ENCODE assay signal across 37 cellular contexts in genomic region chr22:39671936-39672335, GRCh38.
"Had no signal": no experiment of that assay in that cellular context is flagged by ENCODE, and none has a peak within 500 bp of the region (broad histone marks: within the 10 kb centered on the region; RNA-seq: fewer than 3 reads in every experiment).

No MANE protein-coding gene starts in this region.

- FAIRE-seq: astrocyte, TTC549 had no signal

- DNase-seq: activated B cell treated with CpG ODN at 0.5 μM for 24 hours; activated CD4-positive, alpha-beta memory T cell treated with anti-CD3 and anti-CD28 coated beads for 36 hours; activated CD4-positive, alpha-beta T cell treated with anti-CD3 and anti-CD28 coated beads for 4 hours; activated CD4-positive, alpha-beta T cell treated with anti-CD3 and anti-CD28 coated beads, Interleukin-2, amount 10 ng/mL, durations not matched to agents 24 days and 14 days; activated CD4-positive, alpha-beta T cell treated with anti-CD3 and anti-CD28 coated beads, Interleukin-2, amount 50 U/mL, for 1 hour; activated CD4-positive, alpha-beta T cell treated with anti-CD3 and anti-CD28 coated beads, Interleukin-2, amount 50 U/mL, for 4 hours; activated CD4-positive, CD25-positive, alpha-beta regulatory T cell treated with anti-CD3 and anti-CD28 coated beads, Interleukin-2, amount 50 U/mL, for 72 hours; activated CD8-positive, alpha-beta memory T cell treated with anti-CD3 and anti-CD28 coated beads, Interleukin-2, amount 50 U/mL, for 4 hours; activated CD8-positive, alpha-beta T cell treated with anti-CD3 and anti-CD28 coated beads for 36 hours; activated effector memory CD4-positive, alpha-beta T cell treated with anti-CD3 and anti-CD28 coated beads, Interleukin-2, amount 50 U/mL, for 16 hours; activated gamma-delta T cell treated with Interleukin-2 at 50 U/mL for 16 hours; activated naive CD4-positive, alpha-beta T cell; activated naive CD4-positive, alpha-beta T cell treated with anti-CD3 and anti-CD28 coated beads for 36 hours; activated naive CD4-positive, alpha-beta T cell treated with anti-CD3 and anti-CD28 coated beads, Interleukin-2, amount 50 U/mL, for 16 hours; activated naive CD8-positive, alpha-beta T cell treated with anti-CD3 and anti-CD28 coated beads for 36 hours; activated T-cell treated with anti-CD3 and anti-CD28 coated beads for 4 hours; activated T-cell treated with anti-CD3 and anti-CD28 coated beads, Interleukin-2, amount 50 U/mL, for 1 hour; activated T-cell treated with anti-CD3 and anti-CD28 coated beads, Interleukin-2, amount 50 U/mL, for 4 hours; activated T-cell treated with anti-CD3 and anti-CD28 coated beads, Interleukin-2, amount 50 U/mL, for 72 hours; adrenal gland; amniotic stem cell; aorta; body of pancreas; brain microvascular endothelial cell; central memory CD4-positive, alpha-beta T cell; T-helper 1 cell; T-helper 2 cell; T-helper 9 cell had no signal

- H3K4me1 Mint-ChIP-seq: activated B cell treated with CpG ODN at 0.5 μM for 24 hours; activated CD4-positive, alpha-beta T cell treated with anti-CD3 and anti-CD28 coated beads, Interleukin-2, amount 10 ng/mL, durations not matched to agents 24 days and 14 days; activated naive CD8-positive, alpha-beta T cell treated with anti-CD3 and anti-CD28 coated beads for 36 hours had no signal

- H3K4me3 ChIP-seq: adrenal gland, body of pancreas, breast epithelium had no signal

- ATAC-seq: activated CD8-positive, alpha-beta T cell treated with anti-CD3 and anti-CD28 coated beads for 36 hours; activated naive CD4-positive, alpha-beta T cell treated with anti-CD3 and anti-CD28 coated beads, Interleukin-2, amount 50 U/mL, for 72 hours; activated T-cell treated with anti-CD3 and anti-CD28 coated beads, Interleukin-2, amount 50 U/mL, for 4 hours; activated T-cell treated with anti-CD3 and anti-CD28 coated beads, Interleukin-2, amount 50 U/mL, for 72 hours; activated T-helper 17 cell treated with anti-CD3 and anti-CD28 coated beads, Interleukin-2, amount 50 U/mL, for 72 hours; body of pancreas had no signal

- H3K27ac Mint-ChIP-seq: activated B cell treated with CpG ODN at 0.5 μM for 24 hours; activated CD4-positive, alpha-beta memory T cell treated with anti-CD3 and anti-CD28 coated beads for 36 hours; activated CD4-positive, alpha-beta T cell treated with anti-CD3 and anti-CD28 coated beads, Interleukin-2, amount 10 ng/mL, durations not matched to agents 24 days and 14 days; activated CD8-positive, alpha-beta T cell treated with anti-CD3 and anti-CD28 coated beads for 36 hours; activated naive CD4-positive, alpha-beta T cell treated with anti-CD3 and anti-CD28 coated beads for 36 hours; activated naive CD4-positive, alpha-beta T cell treated with anti-CD3 and anti-CD28 coated beads, Interleukin-2, amount 50 U/mL, for 72 hours; activated naive CD8-positive, alpha-beta T cell treated with anti-CD3 and anti-CD28 coated beads for 36 hours; activated T-cell treated with anti-CD3 and anti-CD28 coated beads, Interleukin-2, amount 50 U/mL, for 72 hours; activated T-helper 1 cell treated with anti-CD3 and anti-CD28 coated beads, Interleukin-12 subunit alpha, Interleukin-12 subunit beta, Interleukin-2, Interleukin-4 antibody, amounts not matched to agents 30 ng/mL and 10 ng/mL and 1 ng/mL, durations not matched to agents 14 hours and 24 hours and 36 hours; activated T-helper 17 cell treated with anti-CD3 and anti-CD28 coated beads, Interleukin-2, amount 50 U/mL, for 72 hours; T-helper 1 cell treated with Interleukin-12 subunit alpha and Interleukin-12 subunit beta and Interleukin-4 antibody, amounts not matched to agents 30 μg/mL and 1 μg/mL, for 36 hours; T-helper 2 cell treated with Interferon-gamma antibody and Interleukin-4, amounts not matched to agents 5 μg/mL and 100 μg/mL, for 36 hours had no signal

- H3K36me3 ChIP-seq: adrenal gland, brain microvascular endothelial cell, breast epithelium had no signal

- H3K27me3 ChIP-seq: adrenal gland, body of pancreas, brain microvascular endothelial cell, breast epithelium had no signal

- H3K27ac ChIP-seq: adrenal gland, body of pancreas, brain microvascular endothelial cell, breast epithelium, VCaP had no signal

- H3K4me1 ChIP-seq: adrenal gland, body of pancreas, breast epithelium had no signal

- H3K4me3 Mint-ChIP-seq: activated B cell treated with CpG ODN at 0.5 μM for 24 hours; activated CD4-positive, alpha-beta memory T cell treated with anti-CD3 and anti-CD28 coated beads for 36 hours; activated CD4-positive, alpha-beta T cell treated with anti-CD3 and anti-CD28 coated beads, Interleukin-2, amount 10 ng/mL, durations not matched to agents 24 days and 14 days; activated CD8-positive, alpha-beta T cell treated with anti-CD3 and anti-CD28 coated beads for 36 hours; activated naive CD4-positive, alpha-beta T cell treated with anti-CD3 and anti-CD28 coated beads for 36 hours; activated naive CD8-positive, alpha-beta T cell treated with anti-CD3 and anti-CD28 coated beads for 36 hours; activated T-cell treated with anti-CD3 and anti-CD28 coated beads, Interleukin-2, amount 50 U/mL, for 4 hours; activated T-cell treated with anti-CD3 and anti-CD28 coated beads, Interleukin-2, amount 50 U/mL, for 72 hours; activated T-helper 1 cell treated with anti-CD3 and anti-CD28 coated beads, Interleukin-12 subunit alpha, Interleukin-12 subunit beta, Interleukin-2, Interleukin-4 antibody, amounts not matched to agents 30 ng/mL and 10 ng/mL and 1 ng/mL, durations not matched to agents 14 hours and 24 hours and 36 hours; activated T-helper 17 cell treated with anti-CD3 and anti-CD28 coated beads, Interleukin-2, amount 50 U/mL, for 72 hours; T-helper 1 cell treated with Interleukin-12 subunit alpha and Interleukin-12 subunit beta and Interleukin-4 antibody, amounts not matched to agents 30 μg/mL and 1 μg/mL, for 36 hours; T-helper 2 cell treated with Interferon-gamma antibody and Interleukin-4, amounts not matched to agents 5 μg/mL and 100 μg/mL, for 36 hours had no signal

- H3K27me3 Mint-ChIP-seq: activated CD4-positive, alpha-beta memory T cell treated with anti-CD3 and anti-CD28 coated beads for 36 hours; activated CD4-positive, alpha-beta T cell treated with anti-CD3 and anti-CD28 coated beads, Interleukin-2, amount 10 ng/mL, durations not matched to agents 24 days and 14 days; activated CD8-positive, alpha-beta T cell treated with anti-CD3 and anti-CD28 coated beads for 36 hours; activated naive CD8-positive, alpha-beta T cell treated with anti-CD3 and anti-CD28 coated beads for 36 hours; activated T-helper 17 cell treated with anti-CD3 and anti-CD28 coated beads, Interleukin-2, amount 50 U/mL, for 72 hours had no signal
